23 cellular contexts compared by ENCODE assay signal in genomic region chr17:79960788-79961522, GRCh38.
DNase-seq lines count a peak whose midpoint lies in the region; ATAC-seq and TF ChIP-seq lines count a peak whose summit lies in the region.
"Had no signal": no experiment of that assay in that cellular context is flagged by ENCODE, and none has a peak within 500 bp of the region (broad histone marks: within the 10 kb centered on the region; RNA-seq: fewer than 3 reads in every experiment).

No MANE protein-coding gene starts in this region.

- peak overlapping the region; percentile 37 for H3K4me2 ChIP-seq in PC-3 (ENCODE audit: low read length)
- H3K4me2 ChIP-seq: BLaER1 treated with 17β-estradiol and CSF1 and Interleukin-3, amounts not matched to agents 10 nM and 100 nM had no signal

- no peaks in the 10 kb centered on the region for H3K9me2 ChIP-seq in PC-3 (replicated peaks; ENCODE audit: low read length)

- H3K27ac Mint-ChIP-seq in Caco-2 (ENCODE audit: unreplicated experiment), result no peak overlapping the region
- H3K27ac Mint-ChIP-seq: activated naive CD8-positive, alpha-beta T cell had no signal

- CTCF ChIA-PET in PC-3 (lab: Charles Lee) (interaction anchor here (0.6 kb wide), 3 partner anchors 129 to 379 kb away, joined by 3 to 5 read pairs (median 5); no protein-coding TSS in a partner anchor), Caco-2 (lab: Charles Lee) (no interaction called here)

- TF ChIP-seq CTCF in PC-3 (conservative IDR thresholded peaks at IDR 0.05; ENCODE audit: low read depth, low read length) (0 out of 2 replicates have a peak, but pooled peaks have one; percentile 11), mucosa of descending colon (IDR thresholded peaks at IDR 0.05) (no peak), Caco-2 (IDR thresholded peaks at IDR 0.05; ENCODE audit: insufficient read depth in 1 of 2, low read depth in 1 of 2, low read length in 1 of 2, severe bottlenecking in 1 of 2, unreplicated experiment in 1 of 2) (no peak)

- peak overlapping the region; percentile 13 for H3K4me3 ChIP-seq in PC-3 (ENCODE audit: low read length)
- H3K4me3 ChIP-seq in mucosa of descending colon, result no peak overlapping the region
- no peak overlapping the region for H3K4me3 ChIP-seq in Caco-2 (ENCODE audit: low read depth, low read length)
- H3K4me3 ChIP-seq: BLaER1 treated with 17β-estradiol and CSF1 and Interleukin-3, amounts not matched to agents 10 nM and 100 nM; right lobe of liver; upper lobe of right lung had no signal

- H3K9me3 ChIP-seq in PC-3 (ENCODE audit: low read length) (no peaks in the 10 kb centered on the region), mucosa of descending colon (no peaks in the 10 kb centered on the region), Caco-2 (no peaks in the 10 kb centered on the region)
- H3K9me3 ChIP-seq: right lobe of liver, upper lobe of right lung had no signal

- POLR2A ChIA-PET in PC-3 (lab: Charles Lee; ENCODE audit: unreplicated experiment) (interaction anchor here (0.6 kb wide), 1 partner anchor 122 kb away, joined by 11 read pairs; the partner anchor contains the start of gene CBX4), Caco-2 (lab: Charles Lee) (no interaction called here)

- H3K4me1 Mint-ChIP-seq in Caco-2 (ENCODE audit: low read depth, unreplicated experiment), result peaks cover 9% of the 10 kb centered on the region

- no TSS peak for BruUV-seq in PC-3 (replicated peaks; lab: Mats Ljungman, UMichigan)
- no TSS peak for BruUV-seq in Caco-2 (replicated peaks; lab: Mats Ljungman, UMichigan)

- DNase-seq in NCI-H2029 (lab: John Stamatoyannopoulos, UW) (peak; percentile 3), NCI-H2029 treated with DMSO at 0.1 percent for 48 hours (lab: John Stamatoyannopoulos, UW) (no peak), PC-3 (peak; percentile 94), dermis microvascular lymphatic vessel endothelial cell (ENCODE audit: low read depth in 2 of 2) (peak; percentile 54 to 95), mucosa of descending colon (no peak), Caco-2 (no peak), NCI-H1105 treated with DMSO at 0.1 percent for 48 hours (lab: John Stamatoyannopoulos, UW) (no peak)
- no peak for DNase-seq in activated T-cell treated with anti-CD3 and anti-CD28 coated beads, Interleukin-2, amount 50 U/mL, for 1 hour
- DNase-seq: activated CD4-positive, alpha-beta T cell treated with anti-CD3 and anti-CD28 coated beads, Interleukin-2, amount 50 U/mL, for 1 hour; activated T-cell treated with anti-CD3 and anti-CD28 coated beads for 4 hours; brain microvascular endothelial cell; DND-41; NCI-H1436 treated with DMSO at 0.1 percent for 48 hours; NCI-H524 treated with DMSO at 0.1 percent for 48 hours; nucleus accumbens; stimulated activated naive CD8-positive, alpha-beta T cell treated with anti-CD3 and anti-CD28 coated beads, Interleukin-15, amount 100 ng/mL, for 72 hours had no signal

- intact Hi-C loops in PC-3 (cut with micrococcal nuclease) (loop anchor here (1.0 to 2.0 kb wide), 2 partner anchors 27 to 42 kb away; no protein-coding TSS in a partner anchor), mucosa of descending colon (cut with DNase I, micrococcal nuclease) (no loop called here), Caco-2 (cut with micrococcal nuclease; ENCODE audit: unreplicated experiment) (no loop called here)

- H3K27me3 ChIP-seq in PC-3 (ENCODE audit: low read length) (no peaks in the 10 kb centered on the region), Caco-2 (replicated peaks; ENCODE audit: control insufficient read depth, insufficient read depth, low read length) (no peaks in the 10 kb centered on the region)
- H3K27me3 ChIP-seq: BLaER1 treated with 17β-estradiol and CSF1 and Interleukin-3, amounts not matched to agents 10 nM and 100 nM; brain microvascular endothelial cell; right lobe of liver; upper lobe of right lung had no signal

- H3K4me3 Mint-ChIP-seq in Caco-2 (ENCODE audit: unreplicated experiment), result no peak overlapping the region
- H3K4me3 Mint-ChIP-seq: activated naive CD8-positive, alpha-beta T cell; stimulated activated naive CD8-positive, alpha-beta T cell treated with anti-CD3 and anti-CD28 coated beads, Interleukin-15, amount 100 ng/mL, for 72 hours had no signal

- H4K20me1 ChIP-seq in PC-3 (ENCODE audit: low read length), result no peaks in the 10 kb centered on the region

- peaks cover 7% of the 10 kb centered on the region for H3K9me3 Mint-ChIP-seq in Caco-2 (ENCODE audit: unreplicated experiment)
- H3K9me3 Mint-ChIP-seq: stimulated activated naive CD8-positive, alpha-beta T cell treated with anti-CD3 and anti-CD28 coated beads, Interleukin-15, amount 100 ng/mL, for 72 hours had no signal

- H3K36me3 Mint-ChIP-seq in Caco-2 (ENCODE audit: insufficient read depth, unreplicated experiment), result no peaks in the 10 kb centered on the region

- ATAC-seq in PC-3 (peak; percentile 95), mucosa of descending colon (peak; percentile 70)
- ATAC-seq: HCT116; left lobe of liver; stimulated activated naive CD8-positive, alpha-beta T cell treated with anti-CD3 and anti-CD28 coated beads, Interleukin-15, amount 100 ng/mL, for 72 hours; upper lobe of right lung had no signal

- H3K4me1 ChIP-seq in PC-3 (ENCODE audit: insufficient read depth, low read length), result peaks cover 13% of the 10 kb centered on the region
- no peaks in the 10 kb centered on the region for H3K4me1 ChIP-seq in mucosa of descending colon (ENCODE audit: low read depth)
- peaks cover 2% of the 10 kb centered on the region for H3K4me1 ChIP-seq in Caco-2
- H3K4me1 ChIP-seq: upper lobe of right lung had no signal

- H3K9ac ChIP-seq in PC-3 (ENCODE audit: low read length), result peak overlapping the region; percentile 23; the same call in 1 of the 2 replicates
- H3K9ac ChIP-seq: BLaER1 treated with 17β-estradiol and CSF1 and Interleukin-3, amounts not matched to agents 10 nM and 100 nM had no signal

- no peak overlapping the region for H2AFZ ChIP-seq in PC-3 (ENCODE audit: low read length)

- H3K36me3 ChIP-seq in PC-3 (ENCODE audit: low read depth, low read length), result no peaks in the 10 kb centered on the region
- H3K36me3 ChIP-seq in mucosa of descending colon (ENCODE audit: low read depth), result no peaks in the 10 kb centered on the region
- H3K36me3 ChIP-seq in Caco-2 (ENCODE audit: control insufficient read depth, insufficient read depth, low read length), result no peaks in the 10 kb centered on the region
- H3K36me3 ChIP-seq: brain microvascular endothelial cell, right lobe of liver, upper lobe of right lung had no signal

- no peaks in the 10 kb centered on the region for H3K27me3 Mint-ChIP-seq in Caco-2 (ENCODE audit: insufficient read depth, unreplicated experiment)
- H3K27me3 Mint-ChIP-seq: stimulated activated naive CD8-positive, alpha-beta T cell treated with anti-CD3 and anti-CD28 coated beads, Interleukin-15, amount 100 ng/mL, for 72 hours had no signal

- H3K27ac ChIP-seq in PC-3 (ENCODE audit: low read length), result peak overlapping the region; percentile 74
- H3K27ac ChIP-seq: 22Rv1; BLaER1 treated with 17β-estradiol and CSF1 and Interleukin-3, amounts not matched to agents 10 nM and 100 nM; brain microvascular endothelial cell; right lobe of liver; upper lobe of right lung had no signal

- no peaks in the 10 kb centered on the region for H3F3A ChIP-seq in PC-3 (ENCODE audit: low read length, unreplicated experiment)

- H3K79me2 ChIP-seq in PC-3 (ENCODE audit: low read length), result no peaks in the 10 kb centered on the region

Comparison
In these comparisons a context has a peak if more than half of its experiments do, and no peak if none do; other contexts are left out.
1. DNase-seq: peak in NCI-H2029 (single experiment), PC-3 (single experiment) and dermis microvascular lymphatic vessel endothelial cell (2 of 2); none in NCI-H2029 treated with DMSO at 0.1 percent for 48 hours (single experiment), mucosa of descending colon (0 of 3), Caco-2 (0 of 2), NCI-H1105 treated with DMSO at 0.1 percent for 48 hours (single experiment) and activated T-cell treated with anti-CD3 and anti-CD28 coated beads, Interleukin-2, amount 50 U/mL, for 1 hour (single experiment).